In the genomic region with DNA sequence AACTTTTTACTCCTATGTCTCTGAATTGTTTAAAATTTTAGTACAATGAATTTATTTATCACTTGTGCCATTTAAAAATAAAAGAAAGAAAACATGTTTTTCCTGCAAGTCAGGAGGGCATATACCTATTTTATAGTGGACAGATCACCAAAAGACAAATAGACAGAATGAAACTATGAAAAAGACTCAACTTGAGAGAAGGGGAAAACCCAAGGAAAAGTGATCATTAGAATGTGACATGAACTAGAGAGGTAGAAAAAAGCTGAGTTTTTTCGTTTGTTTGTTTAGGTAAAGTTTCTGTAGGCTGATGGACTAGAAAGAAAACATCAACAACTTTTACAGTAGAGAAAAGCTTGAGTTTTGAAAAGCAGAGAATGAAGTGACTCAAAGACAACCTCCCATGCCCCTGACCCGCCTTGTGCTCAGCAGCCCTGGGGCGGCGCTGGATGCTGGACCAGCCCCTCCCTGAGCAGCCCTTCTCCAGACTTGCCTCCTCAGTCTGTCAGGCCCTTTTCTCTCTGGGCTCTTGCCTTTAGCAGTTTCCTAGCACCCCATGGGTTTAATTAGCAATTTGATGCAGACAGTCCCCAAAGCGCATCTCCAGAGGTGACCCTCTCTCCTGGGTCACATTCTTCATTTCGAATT, we compare ENCODE assay signal across 20 cellular contexts.
A peak's percentile ranks its signal among the peaks of the same experiment; 100 is the strongest.
DNase-seq lines count a peak whose midpoint lies in the region; ATAC-seq, FAIRE-seq and TF ChIP-seq lines count a peak whose summit lies in the region.
"Had no signal": no experiment of that assay in that cellular context is flagged by ENCODE, and none has a peak within 500 bp of the region (broad histone marks: within the 10 kb centered on the region; RNA-seq: fewer than 3 reads in every experiment).

No MANE protein-coding gene starts in this region.

- peak; percentile 57 for ATAC-seq in GM19395 (IDR thresholded peaks at IDR 0.05; ENCODE audit: unreplicated experiment)
- peak; percentile 62 for ATAC-seq in HG02870 (IDR thresholded peaks at IDR 0.05; ENCODE audit: unreplicated experiment)
- no peak for ATAC-seq in GM19035 (IDR thresholded peaks at IDR 0.05; ENCODE audit: unreplicated experiment)
- ATAC-seq: lower lobe of right lung had no signal

- TF ChIP-seq CTCF in epithelial cell of esophagus (IDR thresholded peaks at IDR 0.05; ENCODE audit: insufficient read depth, low read depth, low read length, missing control alignments) (no peak), mesothelial cell of epicardium (IDR thresholded peaks at IDR 0.05; ENCODE audit: unreplicated experiment) (no peak)

- DNase-seq in GM18507 (ENCODE audit: extremely low spot score, insufficient read length, low read depth): no peak
- DNase-seq in epithelial cell of esophagus (ENCODE audit: low read depth): peak; percentile 43
- DNase-seq in NCI-H446 treated with DMSO at 0.1 percent for 48 hours (lab: John Stamatoyannopoulos, UW): no peak
- no peak for DNase-seq in mesothelial cell of epicardium (ENCODE audit: low spot score in 2 of 2, unreplicated experiment in 2 of 2)
- DNase-seq in occipital lobe (lab: John Stamatoyannopoulos, UW): no peak
- DNase-seq: activated CD4-positive, alpha-beta T cell treated with anti-CD3 and anti-CD28 coated beads for 1 hour; activated effector memory CD4-positive, alpha-beta T cell treated with Interleukin-2 at 50 U/mL for 16 hours; DMS79 treated with DMSO at 0.1 percent for 48 hours; head of caudate nucleus; lower lobe of right lung; NCI-H446; SHP77 treated with DMSO at 0.1 percent for 48 hours; stimulated activated CD4-positive, alpha-beta T cell treated with anti-CD3 and anti-CD28 coated beads, Interleukin-4, amount 100 ng/mL, for 4 hours; stimulated activated CD8-positive, alpha-beta memory T cell treated with anti-CD3 and anti-CD28 coated beads, Interleukin-4, amount 100 ng/mL, for 48 hours; T-helper 2 cell; thyroid gland had no signal

- H3K4me3 Mint-ChIP-seq in mesothelial cell of epicardium: no peak overlapping the region

- no peaks in the 10 kb centered on the region for H3K36me3 Mint-ChIP-seq in mesothelial cell of epicardium

- H3K4me1 Mint-ChIP-seq in mesothelial cell of epicardium: no peaks in the 10 kb centered on the region

- no peak overlapping the region for H3K27ac Mint-ChIP-seq in mesothelial cell of epicardium

- peak; percentile 45 for FAIRE-seq in GM18507 (lab: Jason Lieb, UNC)
- FAIRE-seq: islet of Langerhans had no signal

- H3K27me3 Mint-ChIP-seq in mesothelial cell of epicardium (ENCODE audit: low read depth): peaks cover 24% of the 10 kb centered on the region

- peaks cover 4% of the 10 kb centered on the region for H3K9me3 Mint-ChIP-seq in mesothelial cell of epicardium

- H3K4me3 ChIP-seq in epithelial cell of esophagus (ENCODE audit: low read length): no peak overlapping the region
- H3K4me3 ChIP-seq: lower lobe of right lung, thyroid gland had no signal
